ENCODE assay signal across 15 cellular contexts in the genomic region with DNA sequence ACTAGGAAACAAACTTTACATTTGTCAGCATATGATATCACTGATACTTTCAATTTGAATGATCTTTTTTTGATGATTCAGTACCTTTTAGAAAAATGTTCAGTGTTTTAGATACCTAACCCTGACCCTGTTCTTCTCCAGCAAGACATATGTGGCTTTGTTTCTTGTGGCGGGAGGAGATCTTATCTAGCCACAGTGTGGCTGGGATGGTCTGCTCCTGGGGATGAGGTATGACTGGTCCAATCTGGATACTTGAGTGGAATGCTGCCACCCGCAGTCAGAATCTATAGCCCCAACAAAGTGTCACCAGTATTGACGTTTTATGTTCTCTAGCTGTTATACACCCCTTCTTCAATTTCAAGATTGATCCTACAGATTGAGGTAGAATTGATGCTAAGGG.
DNase-seq lines count a peak whose midpoint lies in the region; ATAC-seq and TF ChIP-seq lines count a peak whose summit lies in the region.
"Had no signal": no experiment of that assay in that cellular context is flagged by ENCODE, and none has a peak within 500 bp of the region (broad histone marks: within the 10 kb centered on the region; RNA-seq: fewer than 3 reads in every experiment).

No MANE protein-coding gene starts in this region.

- no peak overlapping the region for H2BK5ac ChIP-seq in mesendoderm (ENCODE audit: low read length)

- WGBS in mesendoderm (ENCODE audit: extremely low coverage, insufficient coverage, low lambda C conversion rate): no CpG with 5 or more reads among the region's 3 CpGs

- no peak for TF ChIP-seq CTCF in WTC11 (IDR thresholded peaks at IDR 0.05)

- H2BK120ac ChIP-seq in mesendoderm (ENCODE audit: low read depth, low read length): no peak overlapping the region

- H3K27ac ChIP-seq in mesendoderm (ENCODE audit: low read depth, low read length): no peak overlapping the region
- H3K27ac ChIP-seq: BLaER1, Peyer's patch had no signal

- H3K27me3 Mint-ChIP-seq in WTC11 (ENCODE audit: low read depth) (no peaks in the 10 kb centered on the region), T-cell (no peaks in the 10 kb centered on the region)

- H3K4me3 ChIP-seq in H7 (ENCODE audit: insufficient read depth, low read depth, low read length) (no peak overlapping the region), mesendoderm (ENCODE audit: low read length) (no peak overlapping the region)
- H3K4me3 ChIP-seq: BLaER1, HAP-1, K562, Peyer's patch had no signal

- DNase-seq in Daoy (ENCODE audit: low read depth) (peak; percentile 7), H7 (peak; percentile 8), WTC11 (ENCODE audit: low spot score) (peak; percentile 38), mesendoderm (peak; percentile 79), T-cell (no peak)
- DNase-seq: NCI-H1092, NCI-H2107, NCI-H748 treated with DMSO at 0.1 percent for 48 hours, Peyer's patch, SHP77 had no signal

- H3K4me1 Mint-ChIP-seq in WTC11 (peaks cover 64% of the 10 kb centered on the region), T-cell (no peaks in the 10 kb centered on the region)

- H3K23ac ChIP-seq in mesendoderm (ENCODE audit: low read length): no peak overlapping the region

- H3K56ac ChIP-seq in mesendoderm (ENCODE audit: low read length): no peak overlapping the region

- ATAC-seq in WTC11 (peak; percentile 57), T-cell (replicated peaks in 1 of 4) (no peak), HG02763 (IDR thresholded peaks at IDR 0.05; ENCODE audit: unreplicated experiment) (no peak), HG03521 (IDR thresholded peaks at IDR 0.05; ENCODE audit: unreplicated experiment) (no peak)
- ATAC-seq: K562 had no signal

- H3K36me3 Mint-ChIP-seq in WTC11 (no peaks in the 10 kb centered on the region), T-cell (no peaks in the 10 kb centered on the region)

- peaks cover 4% of the 10 kb centered on the region for H3K4me1 ChIP-seq in mesendoderm (ENCODE audit: control insufficient read depth, low read depth, low read length)
- H3K4me1 ChIP-seq: BLaER1, Peyer's patch had no signal

- H3K27ac Mint-ChIP-seq in WTC11 (no peak overlapping the region), T-cell (no peak overlapping the region)

- H4K8ac ChIP-seq in mesendoderm (ENCODE audit: low read depth, low read length): no peak overlapping the region

- no peak overlapping the region for H4K5ac ChIP-seq in mesendoderm (ENCODE audit: low read length)

- CTCF ChIA-PET in WTC11 (lab: Charles Lee): interaction anchor here (0.9 to 1.4 kb wide), 3 partner anchors 10 to 85 kb away, joined by 3 to 5 read pairs (median 3); no protein-coding TSS in a partner anchor
- CTCF ChIA-PET in T-cell (lab: Charles Lee): no interaction called here

- no peak overlapping the region for H3K18ac ChIP-seq in mesendoderm (ENCODE audit: low read length)

- no peak overlapping the region for H3K4me3 Mint-ChIP-seq in WTC11
- no peak overlapping the region for H3K4me3 Mint-ChIP-seq in T-cell

- H2AK5ac ChIP-seq in mesendoderm (ENCODE audit: low read length): no peak overlapping the region

- H3K27me3 ChIP-seq in H7 (ENCODE audit: control insufficient read depth, insufficient read depth, low read length) (no peaks in the 10 kb centered on the region), mesendoderm (ENCODE audit: insufficient read depth, low read length, poor library complexity) (no peaks in the 10 kb centered on the region)
- H3K27me3 ChIP-seq: BLaER1, Peyer's patch had no signal

- no peak overlapping the region for H3K9ac ChIP-seq in mesendoderm (ENCODE audit: low read length)
- H3K9ac ChIP-seq: BLaER1 had no signal

- H3K4me2 ChIP-seq in mesendoderm (ENCODE audit: low read length): no peak overlapping the region
- H3K4me2 ChIP-seq: BLaER1 had no signal

- H3K9me3 Mint-ChIP-seq in WTC11 (no peaks in the 10 kb centered on the region), T-cell (peaks cover 0 to 3% (median 0%) of the 10 kb centered on the region in 3 donors)

- H3K4ac ChIP-seq in mesendoderm (ENCODE audit: low read depth, low read length): no peak overlapping the region

- H3K79me1 ChIP-seq in mesendoderm (ENCODE audit: low read length): no peaks in the 10 kb centered on the region

- no peaks in the 10 kb centered on the region for H3K36me3 ChIP-seq in H7 (replicated peaks; ENCODE audit: control insufficient read depth, insufficient read depth, low read length)
- H3K36me3 ChIP-seq in mesendoderm (ENCODE audit: control insufficient read depth, insufficient read depth, low read length): no peaks in the 10 kb centered on the region
- H3K36me3 ChIP-seq: BLaER1, HAP-1, Peyer's patch had no signal

- H3K79me2 ChIP-seq in mesendoderm (ENCODE audit: control insufficient read depth, insufficient read depth, low read length): no peaks in the 10 kb centered on the region

- no peak overlapping the region for H2BK15ac ChIP-seq in mesendoderm (replicated peaks; ENCODE audit: low read depth)

- POLR2A ChIA-PET in WTC11 (lab: Charles Lee) (no interaction called here), T-cell (lab: Charles Lee) (no interaction called here)

TF ChIP-seq in WTC11, 78 proteins besides CTCF, POLR2A, EP300 and RAD21 (continues in another document):
- no peak for TF ChIP-seq NFATC4 (CRISPR knock-in tag; IDR thresholded peaks at IDR 0.05)
- TF ChIP-seq ATF3 (CRISPR knock-in tag; conservative IDR thresholded peaks at IDR 0.05): no peak
- no peak for TF ChIP-seq SOX15 (CRISPR knock-in tag; IDR thresholded peaks at IDR 0.05)
- TF ChIP-seq ZNF532 (CRISPR knock-in tag; IDR thresholded peaks at IDR 0.05; ENCODE audit: borderline replicate concordance): no peak
- TF ChIP-seq, protein P1, sequence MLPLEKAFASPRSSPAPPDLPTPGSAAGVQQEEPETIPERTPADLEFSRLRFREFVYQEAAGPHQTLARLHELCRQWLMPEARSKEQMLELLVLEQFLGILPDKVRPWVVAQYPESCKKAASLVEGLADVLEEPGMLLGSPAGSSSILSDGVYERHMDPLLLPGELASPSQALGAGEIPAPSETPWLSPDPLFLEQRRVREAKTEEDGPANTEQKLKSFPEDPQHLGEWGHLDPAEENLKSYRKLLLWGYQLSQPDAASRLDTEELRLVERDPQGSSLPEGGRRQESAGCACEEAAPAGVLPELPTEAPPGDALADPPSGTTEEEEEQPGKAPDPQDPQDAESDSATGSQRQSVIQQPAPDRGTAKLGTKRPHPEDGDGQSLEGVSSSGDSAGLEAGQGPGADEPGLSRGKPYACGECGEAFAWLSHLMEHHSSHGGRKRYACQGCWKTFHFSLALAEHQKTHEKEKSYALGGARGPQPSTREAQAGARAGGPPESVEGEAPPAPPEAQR (CRISPR knock-in tag; IDR thresholded peaks at IDR 0.05): no peak
- TF ChIP-seq ZNF671 (CRISPR knock-in tag; IDR thresholded peaks at IDR 0.05): no peak
- TF ChIP-seq ZNF317 (CRISPR knock-in tag; IDR thresholded peaks at IDR 0.05; ENCODE audit: borderline replicate concordance, low read depth): no peak
- no peak for TF ChIP-seq EMX1 (CRISPR knock-in tag; IDR thresholded peaks at IDR 0.05)
- TF ChIP-seq, protein P2, sequence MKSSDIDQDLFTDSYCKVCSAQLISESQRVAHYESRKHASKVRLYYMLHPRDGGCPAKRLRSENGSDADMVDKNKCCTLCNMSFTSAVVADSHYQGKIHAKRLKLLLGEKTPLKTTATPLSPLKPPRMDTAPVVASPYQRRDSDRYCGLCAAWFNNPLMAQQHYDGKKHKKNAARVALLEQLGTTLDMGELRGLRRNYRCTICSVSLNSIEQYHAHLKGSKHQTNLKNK (CRISPR knock-in tag; IDR thresholded peaks at IDR 0.05): no peak
- TF ChIP-seq, protein P3, sequence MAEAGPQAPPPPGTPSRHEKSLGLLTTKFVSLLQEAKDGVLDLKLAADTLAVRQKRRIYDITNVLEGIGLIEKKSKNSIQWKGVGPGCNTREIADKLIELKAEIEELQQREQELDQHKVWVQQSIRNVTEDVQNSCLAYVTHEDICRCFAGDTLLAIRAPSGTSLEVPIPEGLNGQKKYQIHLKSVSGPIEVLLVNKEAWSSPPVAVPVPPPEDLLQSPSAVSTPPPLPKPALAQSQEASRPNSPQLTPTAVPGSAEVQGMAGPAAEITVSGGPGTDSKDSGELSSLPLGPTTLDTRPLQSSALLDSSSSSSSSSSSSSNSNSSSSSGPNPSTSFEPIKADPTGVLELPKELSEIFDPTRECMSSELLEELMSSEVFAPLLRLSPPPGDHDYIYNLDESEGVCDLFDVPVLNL (CRISPR knock-in tag; IDR thresholded peaks at IDR 0.05; ENCODE audit: borderline replicate concordance, low read depth): no peak

Comparison
In these comparisons a context has a peak if more than half of its experiments do, and no peak if none do; other contexts are left out.
1. DNase-seq: peak in Daoy (single experiment), H7 (single experiment), WTC11 (single experiment) and mesendoderm (single experiment); none in T-cell (0 of 34).